In the genomic region with DNA sequence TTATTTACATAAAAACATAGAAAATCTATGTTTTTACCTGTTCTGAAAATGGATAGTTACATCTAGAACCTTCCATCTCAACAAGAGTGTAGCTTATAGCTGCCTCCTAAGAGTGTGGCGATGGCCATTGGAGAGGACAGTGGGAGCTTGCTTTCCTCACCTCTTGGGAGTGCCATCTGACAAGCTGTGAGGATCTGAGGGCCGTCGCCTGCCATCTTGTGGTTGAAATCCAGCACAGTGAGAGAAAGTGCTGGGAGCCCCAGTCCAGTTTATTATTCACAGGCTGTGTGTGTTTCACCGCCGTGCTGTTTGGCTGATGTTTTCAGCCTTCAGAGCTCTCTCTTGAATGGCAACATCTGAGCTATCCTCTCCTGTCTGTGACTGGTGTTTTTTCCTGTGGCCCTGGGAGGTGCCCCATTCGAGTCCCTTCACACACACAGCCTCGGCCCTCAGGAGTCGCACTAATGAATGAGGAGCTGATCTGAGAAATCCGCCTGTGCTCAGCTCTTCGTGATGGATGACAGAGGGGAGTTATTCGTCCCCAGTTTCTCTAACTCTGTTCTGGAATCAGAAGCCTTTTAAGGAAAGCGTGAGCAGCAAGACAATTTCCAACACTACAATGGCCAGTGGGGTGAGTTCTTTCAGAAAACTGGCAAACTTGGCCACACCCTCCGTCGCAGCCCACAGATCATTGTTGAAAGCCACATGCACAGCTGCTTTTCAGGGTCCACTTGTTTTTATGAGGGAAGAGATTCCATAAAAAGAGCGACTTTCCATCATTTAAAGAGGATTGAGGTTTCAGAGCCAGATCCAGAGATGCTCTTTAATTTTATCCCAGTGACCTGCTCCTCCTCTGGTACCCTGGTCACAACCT, we compare ENCODE assay signal across 8 cellular contexts.
DNase-seq lines count a peak whose midpoint lies in the region; ATAC-seq lines count a peak whose summit lies in the region.

No MANE protein-coding gene starts in this region.

- no peaks in the 10 kb centered on the region for H3K36me3 ChIP-seq in NT2/D1 (ENCODE audit: insufficient read depth, insufficient read length, low read length)

- DNase-seq in activated CD4-positive, alpha-beta memory T cell treated with anti-CD3 and anti-CD28 coated beads for 36 hours: peak; percentile 41
- no peak for DNase-seq in activated CD4-positive, alpha-beta memory T cell treated with anti-CD3 and anti-CD28 coated beads, Interleukin-2, amount 10 ng/mL, durations not matched to agents 7 days and 5 days
- DNase-seq in NT2/D1 (ENCODE audit: low read depth, low spot score) (peak; percentile 54), T47D (ENCODE audit: low read depth in 1 of 2, low spot score in 1 of 2) (peak; percentile 76 to 88), iPS-NIHi7 (ENCODE audit: extremely low spot score) (peak; percentile 88)
- peak; percentile 28 for DNase-seq in stimulated activated CD8-positive, alpha-beta memory T cell treated with anti-CD3 and anti-CD28 coated beads, Interleukin-4, amount 100 ng/mL, for 48 hours

- CTCF ChIA-PET in activated CD4-positive, alpha-beta memory T cell treated with anti-CD3 and anti-CD28 coated beads for 36 hours (lab: Charles Lee): interaction anchor here (0.6 to 1.3 kb wide), 5 partner anchors 25 to 284 kb away, joined by 3 to 4 read pairs (median 3); no protein-coding TSS in a partner anchor
- CTCF ChIA-PET in activated CD4-positive, alpha-beta memory T cell treated with anti-CD3 and anti-CD28 coated beads, Interleukin-2, amount 10 ng/mL, durations not matched to agents 7 days and 5 days (lab: Charles Lee): interaction anchor here (0.8 to 1.0 kb wide), 2 partner anchors 264 to 268 kb away, joined by 3 to 4 read pairs; no protein-coding TSS in a partner anchor

- H3K27me3 ChIP-seq in NT2/D1 (ENCODE audit: insufficient read depth, insufficient read length): no peaks in the 10 kb centered on the region

- no peaks in the 10 kb centered on the region for H3K36me3 Mint-ChIP-seq in activated CD4-positive, alpha-beta memory T cell treated with anti-CD3 and anti-CD28 coated beads for 36 hours
- no peaks in the 10 kb centered on the region for H3K36me3 Mint-ChIP-seq in activated CD4-positive, alpha-beta memory T cell treated with anti-CD3 and anti-CD28 coated beads, Interleukin-2, amount 10 ng/mL, durations not matched to agents 7 days and 5 days (ENCODE audit: low read depth)

- intact Hi-C loops in activated CD4-positive, alpha-beta memory T cell treated with anti-CD3 and anti-CD28 coated beads for 36 hours (cut with micrococcal nuclease): no loop called here

- in situ Hi-C loops in T47D (cut with HindIII; ENCODE audit: low pct_unique_long_range_greater_than_20kb, low sequenced_read_pairs): no loop called here

- no peaks in the 10 kb centered on the region for H3K9me3 Mint-ChIP-seq in activated CD4-positive, alpha-beta memory T cell treated with anti-CD3 and anti-CD28 coated beads for 36 hours
- H3K9me3 Mint-ChIP-seq in activated CD4-positive, alpha-beta memory T cell treated with anti-CD3 and anti-CD28 coated beads, Interleukin-2, amount 10 ng/mL, durations not matched to agents 7 days and 5 days: no peaks in the 10 kb centered on the region

- no peaks in the 10 kb centered on the region for H3K27me3 Mint-ChIP-seq in activated CD4-positive, alpha-beta memory T cell treated with anti-CD3 and anti-CD28 coated beads for 36 hours
- H3K27me3 Mint-ChIP-seq in activated CD4-positive, alpha-beta memory T cell treated with anti-CD3 and anti-CD28 coated beads, Interleukin-2, amount 10 ng/mL, durations not matched to agents 7 days and 5 days: peaks cover 1% of the 10 kb centered on the region

- no peaks in the 10 kb centered on the region for H3K9me3 ChIP-seq in NT2/D1 (ENCODE audit: insufficient read depth, low read length)

- H3K9ac ChIP-seq in NT2/D1 (ENCODE audit: insufficient read length, low read depth): no peak overlapping the region

- H3K4me3 ChIP-seq in NT2/D1 (ENCODE audit: insufficient read length, low read depth): no peak overlapping the region

- no peak overlapping the region for H3K27ac Mint-ChIP-seq in activated CD4-positive, alpha-beta memory T cell treated with anti-CD3 and anti-CD28 coated beads for 36 hours
- H3K27ac Mint-ChIP-seq in activated CD4-positive, alpha-beta memory T cell treated with anti-CD3 and anti-CD28 coated beads, Interleukin-2, amount 10 ng/mL, durations not matched to agents 7 days and 5 days: no peak overlapping the region

- ATAC-seq in HG03565 (IDR thresholded peaks at IDR 0.05; ENCODE audit: unreplicated experiment): peak; percentile 73
- ATAC-seq in GM21825 (IDR thresholded peaks at IDR 0.05; ENCODE audit: unreplicated experiment): no peak

- POLR2A ChIA-PET in activated CD4-positive, alpha-beta memory T cell treated with anti-CD3 and anti-CD28 coated beads for 36 hours (lab: Charles Lee): no interaction called here
- POLR2A ChIA-PET in activated CD4-positive, alpha-beta memory T cell treated with anti-CD3 and anti-CD28 coated beads, Interleukin-2, amount 10 ng/mL, durations not matched to agents 7 days and 5 days (lab: Charles Lee): no interaction called here

- no peaks in the 10 kb centered on the region for H3K4me1 ChIP-seq in NT2/D1 (ENCODE audit: insufficient read depth, insufficient read length)

- H3K4me1 Mint-ChIP-seq in activated CD4-positive, alpha-beta memory T cell treated with anti-CD3 and anti-CD28 coated beads for 36 hours (ENCODE audit: low read depth): no peaks in the 10 kb centered on the region
- no peaks in the 10 kb centered on the region for H3K4me1 Mint-ChIP-seq in activated CD4-positive, alpha-beta memory T cell treated with anti-CD3 and anti-CD28 coated beads, Interleukin-2, amount 10 ng/mL, durations not matched to agents 7 days and 5 days

- no peak overlapping the region for H3K4me3 Mint-ChIP-seq in activated CD4-positive, alpha-beta memory T cell treated with anti-CD3 and anti-CD28 coated beads for 36 hours
- no peak overlapping the region for H3K4me3 Mint-ChIP-seq in activated CD4-positive, alpha-beta memory T cell treated with anti-CD3 and anti-CD28 coated beads, Interleukin-2, amount 10 ng/mL, durations not matched to agents 7 days and 5 days
